ENCODE assay signal across 19 cellular contexts in genomic region chr19:37942516-37942902, GRCh38. TPM values are rescaled to one million over a fixed set of nuclear protein-coding genes. Genes with fewer than 3 reads are reported as not detected.
DNase-seq lines count a peak whose midpoint lies in the region; ATAC-seq and TF ChIP-seq lines count a peak whose summit lies in the region.
"Had no signal": no experiment of that assay in that cellular context is flagged by ENCODE, and none has a peak within 500 bp of the region (broad histone marks: within the 10 kb centered on the region; RNA-seq: fewer than 3 reads in every experiment).

No MANE protein-coding gene starts in this region.

- no peak for ATAC-seq in naive B cell (ENCODE audit: low read depth in 2 of 2)
- ATAC-seq in HG02884 (IDR thresholded peaks at IDR 0.05; ENCODE audit: unreplicated experiment): no peak
- ATAC-seq in HG03520 (IDR thresholded peaks at IDR 0.05; ENCODE audit: unreplicated experiment): no peak
- ATAC-seq in HG02798 (IDR thresholded peaks at IDR 0.05; ENCODE audit: poor library complexity, unreplicated experiment): no peak
- ATAC-seq: GM23338 had no signal

- H3K4me1 Mint-ChIP-seq in naive B cell (peaks cover 48 to 89% (median 63%) of the 10 kb centered on the region in 3 donors), type B pancreatic cell (ENCODE audit: unreplicated experiment) (peaks cover 16% of the 10 kb centered on the region)

- H3K36me3 Mint-ChIP-seq in naive B cell: peaks cover 21 to 23% of the 10 kb centered on the region in 2 donors
- H3K36me3 Mint-ChIP-seq in type B pancreatic cell: peaks cover 14% of the 10 kb centered on the region

- H3K4me1 ChIP-seq in Peyer's patch: peaks cover 0 to 46% (median 9%) of the 10 kb centered on the region in 4 donors
- H3K4me1 ChIP-seq: BE2C had no signal

- H3K27ac Mint-ChIP-seq in naive B cell: peak overlapping the region in 4 of 6 donors; percentile 74 to 94 (median 84)
- peak overlapping the region; percentile 88 for H3K27ac Mint-ChIP-seq in type B pancreatic cell
- H3K27ac Mint-ChIP-seq: CD4-positive, alpha-beta memory T cell; GM23338 had no signal

- TF ChIP-seq CTCF in Peyer's patch (IDR thresholded peaks at IDR 0.05) (no peak), type B pancreatic cell (conservative IDR thresholded peaks at IDR 0.05) (no peak)

- H3K9me3 ChIP-seq in Peyer's patch: no peaks in the 10 kb centered on the region
- H3K9me3 ChIP-seq: BE2C, SJSA1 had no signal

- no peaks in the 10 kb centered on the region for H3K27me3 ChIP-seq in Peyer's patch
- H3K27me3 ChIP-seq: BE2C, SJSA1 had no signal

- in situ Hi-C loops in Caki2 (cut with HindIII; ENCODE audit: low pct_unique_long_range_greater_than_20kb, low sequenced_read_pairs): no loop called here

- DNase-seq in Caki2 (ENCODE audit: low read depth) (peak; percentile 36), Peyer's patch (peak in 1 of 3 donors; percentile 40), naive B cell (no peak), type B pancreatic cell (ENCODE audit: extremely low spot score, unreplicated experiment) (no peak)
- DNase-seq: BE2C; CD4-positive, alpha-beta memory T cell; NCI-H187; NCI-H526 treated with DMSO at 0.1 percent for 48 hours; OCI-M1 had no signal

- H3K27me3 Mint-ChIP-seq in naive B cell (no peaks in the 10 kb centered on the region), type B pancreatic cell (no peaks in the 10 kb centered on the region)
- H3K27me3 Mint-ChIP-seq: CD4-positive, alpha-beta memory T cell; IgD-negative memory B cell had no signal

- no peak for TF ChIP-seq POLR2A in Peyer's patch (IDR thresholded peaks at IDR 0.05)

- H3K4me3 ChIP-seq in Peyer's patch: peak overlapping the region in 1 of 4 donors; percentile 1
- H3K4me3 ChIP-seq: GM23338, SJSA1 had no signal

- no peaks in the 10 kb centered on the region for H3K36me3 ChIP-seq in Peyer's patch
- H3K36me3 ChIP-seq: BE2C had no signal

- H3K4me3 Mint-ChIP-seq in naive B cell (peak overlapping the region in 1 of 8 donors; percentile 4), type B pancreatic cell (no peak overlapping the region)
- H3K4me3 Mint-ChIP-seq: GM23338, IgD-negative memory B cell had no signal

- peak overlapping the region in 3 of 4 donors; percentile 78 to 93 (median 84) for H3K27ac ChIP-seq in Peyer's patch
- H3K27ac ChIP-seq: SJSA1 had no signal

- H3K9me3 Mint-ChIP-seq in naive B cell (no peaks in the 10 kb centered on the region), type B pancreatic cell (no peaks in the 10 kb centered on the region)
- H3K9me3 Mint-ChIP-seq: IgD-negative memory B cell had no signal

RNA-seq across cellular contexts. Expression of gene SIPA1L3, which starts 35.5 kb away (rescaled TPM):
- total RNA-seq in Caki2 (2014; rRNA removed; shearing (Covaris generic); ENCODE audit: low replicate concordance): 35.9 and 39.9 TPM in 2 replicates
- total RNA-seq in Peyer's patch (100 to 1,000 TPM in 3 of 4 donors, 10 to 100 TPM in 1; 63.5 to 304 (median 264) TPM), type B pancreatic cell (ENCODE audit: low replicate concordance) (53.7 and 62.6 TPM in 2 replicates)
- 10 to 100 TPM in 5 of 6 donors, 1 to 10 TPM in 1; 9.2 to 43.0 (median 19.5) TPM for polyA plus RNA-seq in naive B cell (ENCODE audit: low read depth in 6 of 6)

RNA-seq across cellular contexts. Expression of gene WDR87, which starts 36.1 kb away (rescaled TPM):
- total RNA-seq in Caki2 (2014; rRNA removed; shearing (Covaris generic); ENCODE audit: low replicate concordance): not detected in 2 replicates
- total RNA-seq in Peyer's patch: not detected
- under 1 TPM in 1 of 6 donors, not detected in 5; 0.03 TPM for polyA plus RNA-seq in naive B cell (ENCODE audit: low read depth in 6 of 6)
- not detected in 2 replicates for total RNA-seq in type B pancreatic cell (ENCODE audit: low replicate concordance)
- total RNA-seq: CD4-positive, alpha-beta memory T cell; G401; GM23338; HT-29; LHCN-M2; SJSA1 had no signal
- polyA plus RNA-seq: AG04450; CD4-positive, alpha-beta memory T cell; IgD-negative memory B cell had no signal
